8 cellular contexts compared by ENCODE assay signal in genomic region chr14:75132374-75133086, GRCh38.
DNase-seq lines count a peak whose midpoint lies in the region; TF ChIP-seq lines count a peak whose summit lies in the region.

No MANE protein-coding gene starts in this region.

- in situ Hi-C loops in brain microvascular endothelial cell (cut with HindIII; ENCODE audit: low pct_ligation_motif_present, low sequenced_read_pairs), result no loop called here

- H3K36me3 ChIP-seq in brain microvascular endothelial cell (replicated peaks), result peaks cover 23% of the 10 kb centered on the region

- peak; percentile 18 to 71 for DNase-seq in activated CD4-positive, alpha-beta T cell treated with anti-CD3 and anti-CD28 coated beads for 4 hours
- no peak for DNase-seq in activated CD4-positive, alpha-beta T cell treated with anti-CD3 and anti-CD28 coated beads, Interleukin-2, amount 50 U/mL, for 4 hours
- DNase-seq in MV-4-11 (lab: John Stamatoyannopoulos, UW), result peak; percentile 70
- DNase-seq in SHP77 treated with DMSO at 0.1 percent for 48 hours (lab: John Stamatoyannopoulos, UW), result peak; percentile 34
- peak; percentile 79 for DNase-seq in brain microvascular endothelial cell
- DNase-seq in iPS-NIHi7 (ENCODE audit: extremely low spot score), result peak; percentile 41
- peak in 2 of 3 donors; percentile 20 to 80 for DNase-seq in stimulated activated CD4-positive, alpha-beta T cell treated with anti-CD3 and anti-CD28 coated beads, Interleukin-12 subunit alpha, Interleukin-12 subunit beta, amount 100 ng/mL, for 48 hours (ENCODE audit: low read depth in 2 of 3, low spot score in 1 of 3)
- no peak for DNase-seq in GOT3 (lab: John Stamatoyannopoulos, UW)

- no peak overlapping the region for H3K4me3 ChIP-seq in brain microvascular endothelial cell (ENCODE audit: low read depth, low read length)

- H3K27ac ChIP-seq in brain microvascular endothelial cell, result peak overlapping the region; percentile 10

- no peaks in the 10 kb centered on the region for H3K27me3 ChIP-seq in brain microvascular endothelial cell (replicated peaks)

- peak; percentile 71 for TF ChIP-seq CTCF in brain microvascular endothelial cell (IDR thresholded peaks at IDR 0.05; ENCODE audit: low read depth, low read length, missing control alignments)

Comparison
In these comparisons a context has a peak if more than half of its experiments do, and no peak if none do; other contexts are left out.
1. DNase-seq: peak in activated CD4-positive, alpha-beta T cell treated with anti-CD3 and anti-CD28 coated beads for 4 hours (2 of 2), MV-4-11 (single experiment), SHP77 treated with DMSO at 0.1 percent for 48 hours (single experiment), brain microvascular endothelial cell (single experiment), iPS-NIHi7 (single experiment) and stimulated activated CD4-positive, alpha-beta T cell treated with anti-CD3 and anti-CD28 coated beads, Interleukin-12 subunit alpha, Interleukin-12 subunit beta, amount 100 ng/mL, for 48 hours (2 of 3); none in activated CD4-positive, alpha-beta T cell treated with anti-CD3 and anti-CD28 coated beads, Interleukin-2, amount 50 U/mL, for 4 hours (0 of 2) and GOT3 (single experiment).